In the genomic region with DNA sequence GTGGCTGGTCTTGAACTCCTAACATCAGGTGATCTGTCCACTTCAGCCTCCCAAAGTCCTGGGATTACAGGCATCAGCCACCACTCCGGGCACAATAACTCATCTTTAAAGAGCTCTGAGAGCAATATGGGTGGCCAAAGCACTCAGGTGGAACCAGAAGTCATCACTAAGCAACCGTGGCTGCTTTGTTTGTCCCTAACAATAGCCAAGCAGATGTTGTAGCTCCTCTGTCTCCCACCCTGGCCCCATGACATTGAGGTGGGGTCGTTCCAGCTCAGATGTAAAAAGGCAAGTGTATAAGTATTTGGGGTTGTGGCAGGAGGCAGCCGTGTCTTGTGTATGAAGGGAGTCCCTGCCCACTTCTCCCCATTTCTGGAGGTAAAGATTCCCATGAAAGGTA, we compare ENCODE assay signal across 1 cellular context.
TF ChIP-seq lines count a peak whose summit lies in the region.

No MANE protein-coding gene starts in this region.

TF ChIP-seq in GM12878, 131 proteins besides CTCF, POLR2A, EP300 and RAD21:
- TF ChIP-seq PAX5 (IDR thresholded peaks at IDR 0.05; ENCODE audit: borderline replicate concordance, low read depth, low read length), result peak; percentile 82; the same call in 1 of the 2 replicates
- TF ChIP-seq, protein P1, sequence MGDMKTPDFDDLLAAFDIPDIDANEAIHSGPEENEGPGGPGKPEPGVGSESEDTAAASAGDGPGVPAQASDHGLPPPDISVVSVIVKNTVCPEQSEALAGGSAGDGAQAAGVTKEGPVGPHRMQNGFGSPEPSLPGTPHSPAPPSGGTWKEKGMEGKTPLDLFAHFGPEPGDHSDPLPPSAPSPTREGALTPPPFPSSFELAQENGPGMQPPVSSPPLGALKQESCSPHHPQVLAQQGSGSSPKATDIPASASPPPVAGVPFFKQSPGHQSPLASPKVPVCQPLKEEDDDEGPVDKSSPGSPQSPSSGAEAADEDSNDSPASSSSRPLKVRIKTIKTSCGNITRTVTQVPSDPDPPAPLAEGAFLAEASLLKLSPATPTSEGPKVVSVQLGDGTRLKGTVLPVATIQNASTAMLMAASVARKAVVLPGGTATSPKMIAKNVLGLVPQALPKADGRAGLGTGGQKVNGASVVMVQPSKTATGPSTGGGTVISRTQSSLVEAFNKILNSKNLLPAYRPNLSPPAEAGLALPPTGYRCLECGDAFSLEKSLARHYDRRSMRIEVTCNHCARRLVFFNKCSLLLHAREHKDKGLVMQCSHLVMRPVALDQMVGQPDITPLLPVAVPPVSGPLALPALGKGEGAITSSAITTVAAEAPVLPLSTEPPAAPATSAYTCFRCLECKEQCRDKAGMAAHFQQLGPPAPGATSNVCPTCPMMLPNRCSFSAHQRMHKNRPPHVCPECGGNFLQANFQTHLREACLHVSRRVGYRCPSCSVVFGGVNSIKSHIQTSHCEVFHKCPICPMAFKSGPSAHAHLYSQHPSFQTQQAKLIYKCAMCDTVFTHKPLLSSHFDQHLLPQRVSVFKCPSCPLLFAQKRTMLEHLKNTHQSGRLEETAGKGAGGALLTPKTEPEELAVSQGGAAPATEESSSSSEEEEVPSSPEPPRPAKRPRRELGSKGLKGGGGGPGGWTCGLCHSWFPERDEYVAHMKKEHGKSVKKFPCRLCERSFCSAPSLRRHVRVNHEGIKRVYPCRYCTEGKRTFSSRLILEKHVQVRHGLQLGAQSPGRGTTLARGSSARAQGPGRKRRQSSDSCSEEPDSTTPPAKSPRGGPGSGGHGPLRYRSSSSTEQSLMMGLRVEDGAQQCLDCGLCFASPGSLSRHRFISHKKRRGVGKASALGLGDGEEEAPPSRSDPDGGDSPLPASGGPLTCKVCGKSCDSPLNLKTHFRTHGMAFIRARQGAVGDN (IDR thresholded peaks at IDR 0.05), result 0 out of 2 replicates have a peak, but pooled peaks have one; percentile 13
- no peak for TF ChIP-seq BHLHE40 (IDR thresholded peaks at IDR 0.05; ENCODE audit: borderline replicate concordance in 1 of 2, low read depth in 2 of 2, low read length in 1 of 2)
- TF ChIP-seq CREB1 (IDR thresholded peaks at IDR 0.05; ENCODE audit: low read depth), result peak; percentile 45; the same call in 1 of the 2 replicates
- no peak for TF ChIP-seq FOXM1 (IDR thresholded peaks at IDR 0.05; ENCODE audit: low read depth, low read length)
